8 cellular contexts compared by ENCODE assay signal in the genomic region with DNA sequence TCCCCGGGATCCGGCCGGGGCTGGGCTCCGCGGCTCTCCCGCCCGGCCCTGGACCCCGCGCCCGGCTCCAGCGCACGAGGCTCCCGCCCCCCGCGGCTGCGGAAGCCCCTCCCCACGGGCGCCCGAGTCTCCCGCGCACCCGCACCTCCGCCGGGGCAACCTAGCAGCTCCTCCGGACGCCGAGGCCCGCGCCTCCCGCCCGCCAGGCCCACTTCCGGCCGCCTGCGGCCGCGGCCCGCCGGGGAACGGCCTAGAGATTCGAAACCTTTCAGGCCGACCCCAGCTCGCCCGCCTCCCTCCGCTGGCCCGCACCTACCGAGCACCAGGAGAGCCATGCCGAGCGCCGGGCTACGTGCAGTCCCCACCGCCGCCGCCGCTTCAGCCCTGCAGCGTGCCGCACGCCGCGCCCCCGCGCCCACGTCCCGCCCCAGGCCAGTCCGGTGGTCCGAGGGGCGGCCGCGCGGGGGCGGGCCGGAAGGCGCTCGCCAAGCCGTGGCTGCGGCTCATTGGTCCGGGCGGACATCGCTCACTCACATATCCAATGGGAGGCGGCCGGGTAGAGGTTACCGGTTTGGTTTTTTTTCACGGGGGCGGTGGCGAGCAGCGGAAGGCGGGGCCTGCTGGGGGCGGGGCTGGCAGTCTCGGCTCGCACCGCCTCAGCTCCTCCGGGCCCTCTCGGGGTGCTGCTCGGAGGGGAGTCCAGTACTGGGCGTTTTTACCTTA. TPM values are rescaled to one million over a fixed set of nuclear protein-coding genes. Genes with fewer than 3 reads are reported as not detected.
DNase-seq lines count a peak whose midpoint lies in the region; ATAC-seq and TF ChIP-seq lines count a peak whose summit lies in the region.

A gene with protein sequence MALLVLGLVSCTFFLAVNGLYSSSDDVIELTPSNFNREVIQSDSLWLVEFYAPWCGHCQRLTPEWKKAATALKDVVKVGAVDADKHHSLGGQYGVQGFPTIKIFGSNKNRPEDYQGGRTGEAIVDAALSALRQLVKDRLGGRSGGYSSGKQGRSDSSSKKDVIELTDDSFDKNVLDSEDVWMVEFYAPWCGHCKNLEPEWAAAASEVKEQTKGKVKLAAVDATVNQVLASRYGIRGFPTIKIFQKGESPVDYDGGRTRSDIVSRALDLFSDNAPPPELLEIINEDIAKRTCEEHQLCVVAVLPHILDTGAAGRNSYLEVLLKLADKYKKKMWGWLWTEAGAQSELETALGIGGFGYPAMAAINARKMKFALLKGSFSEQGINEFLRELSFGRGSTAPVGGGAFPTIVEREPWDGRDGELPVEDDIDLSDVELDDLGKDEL (minus strand): TSS at position 424 of the 723 bp plus-strand sequence. CDS start 89 bp downstream, at position 335.

- H3K27ac ChIP-seq in PC-9, result peak within 1 kb of the TSS; percentile 81

- H2AFZ ChIP-seq in PC-9, result peak within 1 kb of the TSS; percentile 86

- H3K4me3 ChIP-seq in PC-9, result peak within 1 kb of the TSS; percentile 69
- H3K4me3 ChIP-seq in epithelial cell of proximal tubule (ENCODE audit: low read depth, low read length), result peak within 1 kb of the TSS; percentile 70
- peak within 1 kb of the TSS; percentile 44 for H3K4me3 ChIP-seq in mucosa of stomach (ENCODE audit: low read length)

- DNase-seq in DMS53 (lab: John Stamatoyannopoulos, UW), result peak; percentile 97
- peak; percentile 93 for DNase-seq in KBM-7
- peak; percentile 90 to 98 for DNase-seq in PC-9
- peak; percentile 93 for DNase-seq in activated T-cell treated with anti-CD3 and anti-CD28 coated beads, Interleukin-2, amount 50 U/mL, for 1 hour
- no peak for DNase-seq in epithelial cell of proximal tubule (ENCODE audit: low read depth)
- peak; percentile 96 for DNase-seq in stimulated activated CD8-positive, alpha-beta memory T cell treated with anti-CD3 and anti-CD28 coated beads, Interleukin-4, amount 100 ng/mL, for 48 hours

- CTCF ChIA-PET in PC-9 (lab: Charles Lee), result interaction anchor here (0.6 kb wide), 2 partner anchors 375 to 1531 kb away, joined by 3 to 4 read pairs; no protein-coding TSS in a partner anchor

- peaks cover 37% of the 10 kb centered on the region for H4K20me1 ChIP-seq in PC-9 (ENCODE audit: insufficient read depth)

- ATAC-seq in GM21723 (IDR thresholded peaks at IDR 0.05; ENCODE audit: unreplicated experiment), result peak; percentile 90

- POLR2A ChIA-PET in PC-9 (lab: Charles Lee; ENCODE audit: unreplicated experiment), result interaction anchor here (0.7 kb wide), 2 partner anchors 163 to 800 kb away, joined by 7 to 17 read pairs; no protein-coding TSS in a partner anchor

- no peaks in the 10 kb centered on the region for H3K9me3 ChIP-seq in PC-9 (ENCODE audit: insufficient read depth, low read depth)
- H3K9me3 ChIP-seq in mucosa of stomach (ENCODE audit: control insufficient read depth, low read length), result no peaks in the 10 kb centered on the region

- no TSS peak for BruUV-seq in PC-9 (replicated peaks; lab: Mats Ljungman, UMichigan)

- intact Hi-C loops in PC-9 (cut with micrococcal nuclease; ENCODE audit: unreplicated experiment), result loop anchor here (1.0 to 5.0 kb wide), 2 partner anchors 95 to 275 kb away; no protein-coding TSS in a partner anchor

- in situ Hi-C loops in KBM-7 (cut with MboI; ENCODE audit: low pct_unique_long_range_greater_than_20kb, low sequenced_read_pairs), result no loop called here

- H3K9me2 ChIP-seq in PC-9 (ENCODE audit: insufficient read depth), result no peaks in the 10 kb centered on the region

- H3F3A ChIP-seq in PC-9 (ENCODE audit: insufficient read depth, low read depth), result peaks cover 7% of the 10 kb centered on the region; the same call in 1 of the 2 replicates

- peak within 1 kb of the TSS; percentile 84 for H3K9ac ChIP-seq in mucosa of stomach (ENCODE audit: low read length)

- TF ChIP-seq CTCF in PC-9 (conservative IDR thresholded peaks at IDR 0.05) (no peak), epithelial cell of proximal tubule (conservative IDR thresholded peaks at IDR 0.05; ENCODE audit: low read depth, low read length) (no peak)

- peak within 1 kb of the TSS; percentile 96 for H3K4me2 ChIP-seq in PC-9

- peaks cover 48% of the 10 kb centered on the region for H3K79me2 ChIP-seq in PC-9 (ENCODE audit: low read depth)

- H3K4me1 ChIP-seq in PC-9 (replicated peaks; ENCODE audit: insufficient read depth), result peaks cover 19% of the 10 kb centered on the region
- peaks cover 27% of the 10 kb centered on the region for H3K4me1 ChIP-seq in mucosa of stomach (ENCODE audit: control insufficient read depth, insufficient read depth, low read length)

- H3K36me3 ChIP-seq in PC-9 (ENCODE audit: low read depth) (peaks cover 9% of the 10 kb centered on the region), mucosa of stomach (ENCODE audit: control insufficient read depth, insufficient read depth, low read length) (no peaks in the 10 kb centered on the region)

- peaks cover 9% of the 10 kb centered on the region for H3K27me3 ChIP-seq in PC-9 (ENCODE audit: insufficient read depth, low read depth)
- H3K27me3 ChIP-seq in mucosa of stomach (ENCODE audit: control insufficient read depth, insufficient read depth, low read length), result no peaks in the 10 kb centered on the region

RNA-seq across cellular contexts. Expression of the gene that starts here (rescaled TPM):
- total RNA-seq in PC-9 (2021) (127 and 170 TPM in 2 replicates), epithelial cell of proximal tubule (400 and 406 TPM in 2 replicates)
